ENCODE assay signal across 26 cellular contexts in the genomic region with DNA sequence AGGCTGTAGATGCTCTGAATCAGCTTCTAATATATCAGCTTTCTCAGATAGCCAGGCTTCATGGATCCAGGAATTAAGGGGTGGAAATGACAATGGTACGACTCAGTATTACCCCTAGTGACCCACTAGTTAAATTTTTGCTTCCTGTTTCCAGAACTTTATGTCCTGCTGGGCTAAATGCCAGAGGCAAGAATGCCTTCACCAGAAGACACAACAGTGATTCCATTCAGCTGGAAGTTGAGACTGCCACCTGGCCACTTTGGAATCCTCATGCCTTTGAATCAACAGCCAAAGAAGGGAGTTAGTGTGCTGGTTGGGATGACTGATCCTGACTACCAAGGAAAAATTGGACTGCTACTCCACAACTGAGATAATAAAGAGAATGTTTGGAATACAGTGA.
DNase-seq lines count a peak whose midpoint lies in the region; ATAC-seq, FAIRE-seq and TF ChIP-seq lines count a peak whose summit lies in the region.
"Had no signal": no experiment of that assay in that cellular context is flagged by ENCODE, and none has a peak within 500 bp of the region (broad histone marks: within the 10 kb centered on the region; RNA-seq: fewer than 3 reads in every experiment).

No MANE protein-coding gene starts in this region.

- peaks cover 4% of the 10 kb centered on the region for H3K4me1 ChIP-seq in astrocyte (ENCODE audit: insufficient read depth, low read length)
- peaks cover 9% of the 10 kb centered on the region for H3K4me1 ChIP-seq in foreskin keratinocyte
- H3K4me1 ChIP-seq: esophagus muscularis mucosa, left ventricle myocardium inferior had no signal

- FAIRE-seq in astrocyte (lab: Jason Lieb, UNC) = no peak
- FAIRE-seq: GM12878, TTC549 had no signal

- peak; percentile 35 for ATAC-seq in foreskin keratinocyte
- ATAC-seq in GM21737 (IDR thresholded peaks at IDR 0.05; ENCODE audit: unreplicated experiment) = no peak
- ATAC-seq in GM18511 (IDR thresholded peaks at IDR 0.05; ENCODE audit: unreplicated experiment) = no peak
- ATAC-seq: activated CD4-positive, alpha-beta T cell treated with anti-CD3 and anti-CD28 coated beads for 36 hours; activated T-cell treated with anti-CD3 and anti-CD28 coated beads, Interleukin-2, amount 50 U/mL, for 4 hours; GM12878; sciatic nerve had no signal

- peaks cover 13% of the 10 kb centered on the region for H3K4me1 Mint-ChIP-seq in astrocyte (ENCODE audit: low read depth, unreplicated experiment)
- H3K4me1 Mint-ChIP-seq: activated CD4-positive, alpha-beta T cell treated with anti-CD3 and anti-CD28 coated beads for 36 hours; CD8-positive, alpha-beta memory T cell; nephron progenitor cell had no signal

- H3K4me3 ChIP-seq in astrocyte (ENCODE audit: insufficient read depth, low read depth, low read length) = no peak overlapping the region
- no peak overlapping the region for H3K4me3 ChIP-seq in skeletal muscle cell (ENCODE audit: low read depth, low read length)
- H3K4me3 ChIP-seq: esophagus muscularis mucosa, GM12878, left ventricle myocardium inferior had no signal

- TF ChIP-seq CTCF in astrocyte (IDR thresholded peaks at IDR 0.05; ENCODE audit: insufficient read depth, low read depth, low read length) (no peak), foreskin keratinocyte (conservative IDR thresholded peaks at IDR 0.05) (no peak)

- no peaks in the 10 kb centered on the region for H3K27me3 ChIP-seq in astrocyte (ENCODE audit: insufficient read depth, low read length)
- no peaks in the 10 kb centered on the region for H3K27me3 ChIP-seq in foreskin keratinocyte

- no peaks in the 10 kb centered on the region for H3K9me3 ChIP-seq in astrocyte (ENCODE audit: insufficient read depth, low read depth, low read length)
- H3K9me3 ChIP-seq: esophagus muscularis mucosa had no signal

- H3K27ac ChIP-seq in astrocyte (ENCODE audit: low read depth, low read length) (no peak overlapping the region), foreskin keratinocyte (no peak overlapping the region)
- H3K27ac ChIP-seq: esophagus muscularis mucosa, left ventricle myocardium inferior had no signal

- H2AFZ ChIP-seq in astrocyte (ENCODE audit: low read depth, low read length) = no peak overlapping the region

- peaks cover 4% of the 10 kb centered on the region for H3K9me3 Mint-ChIP-seq in astrocyte (ENCODE audit: unreplicated experiment)

- DNase-seq in HS-5 (ENCODE audit: low read depth) (peak; percentile 76), astrocyte (ENCODE audit: low read depth) (peak; percentile 48), foreskin keratinocyte (peak in 1 of 2 donors; percentile 59), skeletal muscle cell (ENCODE audit: low read depth) (peak; percentile 75), CD1c-positive myeloid dendritic cell (ENCODE audit: extremely low spot score) (no peak)
- DNase-seq: activated CD4-positive, alpha-beta T cell treated with anti-CD3 and anti-CD28 coated beads for 36 hours; activated naive CD4-positive, alpha-beta T cell treated with anti-CD3 and anti-CD28 coated beads for 36 hours; activated T-cell treated with anti-CD3 and anti-CD28 coated beads, Interleukin-2, amount 50 U/mL, for 4 hours; amygdala; CD8-positive, alpha-beta memory T cell; DMS153; head of caudate nucleus; left ventricle myocardium inferior; MV-4-11; NCI-H2171 treated with DMSO at 0.1 percent for 48 hours; NCI-H526 treated with DMSO at 0.1 percent for 48 hours; nephron progenitor cell; posterior cingulate gyrus; Right ventricle myocardium superior; substantia nigra had no signal

- H3K27me3 Mint-ChIP-seq in astrocyte (ENCODE audit: low read depth, unreplicated experiment) = no peaks in the 10 kb centered on the region
- H3K27me3 Mint-ChIP-seq: activated CD4-positive, alpha-beta T cell treated with anti-CD3 and anti-CD28 coated beads for 36 hours; CD8-positive, alpha-beta memory T cell had no signal

- H3K79me2 ChIP-seq in astrocyte (ENCODE audit: insufficient read depth, low read length) = no peaks in the 10 kb centered on the region

- H3K36me3 Mint-ChIP-seq in astrocyte (ENCODE audit: low read depth, unreplicated experiment) = no peaks in the 10 kb centered on the region
- H3K36me3 Mint-ChIP-seq: CD8-positive, alpha-beta memory T cell had no signal

- H3K9ac ChIP-seq in astrocyte (ENCODE audit: low read length) = no peak overlapping the region

- H3K4me2 ChIP-seq in astrocyte (ENCODE audit: low read length) = no peak overlapping the region

- H4K20me1 ChIP-seq in astrocyte (ENCODE audit: insufficient read depth, low read length) = no peaks in the 10 kb centered on the region

- H3K36me3 ChIP-seq in astrocyte (ENCODE audit: insufficient read depth, low read length) = no peaks in the 10 kb centered on the region
- H3K36me3 ChIP-seq: esophagus muscularis mucosa, left ventricle myocardium inferior had no signal

- no peak overlapping the region for H3K4me3 Mint-ChIP-seq in astrocyte (ENCODE audit: unreplicated experiment)
- H3K4me3 Mint-ChIP-seq: activated CD4-positive, alpha-beta T cell treated with anti-CD3 and anti-CD28 coated beads for 36 hours; activated naive CD4-positive, alpha-beta T cell treated with anti-CD3 and anti-CD28 coated beads for 36 hours; activated T-cell treated with anti-CD3 and anti-CD28 coated beads, Interleukin-2, amount 50 U/mL, for 4 hours; CD8-positive, alpha-beta memory T cell; nephron progenitor cell had no signal

- H3K27ac Mint-ChIP-seq in astrocyte (ENCODE audit: unreplicated experiment) = peak overlapping the region; percentile 58
- H3K27ac Mint-ChIP-seq: activated CD4-positive, alpha-beta T cell treated with anti-CD3 and anti-CD28 coated beads for 36 hours; activated naive CD4-positive, alpha-beta T cell treated with anti-CD3 and anti-CD28 coated beads for 36 hours; CD8-positive, alpha-beta memory T cell; nephron progenitor cell had no signal
